23 cellular contexts compared by ENCODE assay signal in the genomic region with DNA sequence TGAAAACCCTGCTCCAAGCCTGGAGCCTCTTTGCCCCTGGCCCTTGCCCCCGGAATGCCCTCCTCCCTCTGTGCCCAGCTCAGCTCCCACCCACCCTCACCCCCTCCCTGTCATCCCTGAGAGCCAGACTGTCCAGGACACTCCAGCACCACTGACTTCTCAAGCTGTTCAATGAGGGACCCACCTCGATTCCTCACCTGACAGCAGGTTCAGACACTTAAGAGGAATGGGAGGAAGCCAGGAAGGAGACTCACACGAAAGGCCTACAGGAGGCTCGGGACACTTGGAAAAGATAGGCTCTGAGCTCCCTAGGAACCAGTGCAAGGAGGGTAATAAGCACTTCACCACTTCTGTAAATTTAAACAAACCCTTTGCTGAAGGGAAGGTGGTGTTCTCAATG. TPM values are rescaled to one million over a fixed set of nuclear protein-coding genes. Genes with fewer than 3 reads are reported as not detected.
"Had no signal": no experiment of that assay in that cellular context is flagged by ENCODE, and none has a peak within 500 bp of the region (broad histone marks: within the 10 kb centered on the region; RNA-seq: fewer than 3 reads in every experiment).

No MANE protein-coding gene starts in this region.

- ATAC-seq: esophagus mucosa; gastrocnemius medialis; left cardiac atrium; naive thymus-derived CD8-positive, alpha-beta T cell; right cardiac atrium had no signal

- H3K9me3 Mint-ChIP-seq: immature natural killer cell; naive thymus-derived CD8-positive, alpha-beta T cell had no signal

- H3K27me3 ChIP-seq: gastrocnemius medialis, transverse colon had no signal

- H3K4me3 Mint-ChIP-seq: immature natural killer cell; naive thymus-derived CD8-positive, alpha-beta T cell had no signal

- DNase-seq: dorsolateral prefrontal cortex; effector CD8-positive, alpha-beta T cell; gastrocnemius medialis; immature natural killer cell; left cardiac atrium; left ventricle myocardium inferior; naive thymus-derived CD8-positive, alpha-beta T cell; small intestine; stimulated activated CD4-positive, alpha-beta T cell treated with anti-CD3 and anti-CD28 coated beads, Interleukin-12 subunit alpha, Interleukin-12 subunit beta, amount 100 ng/mL, for 4 hours; stimulated activated naive CD4-positive, alpha-beta T cell; stomach; substantia nigra; transverse colon had no signal

- H3K36me3 Mint-ChIP-seq: immature natural killer cell; naive thymus-derived CD8-positive, alpha-beta T cell had no signal

- H3K9me3 ChIP-seq: gastrocnemius medialis, left ventricle myocardium inferior, stomach, thoracic aorta, transverse colon had no signal

- H3K27ac ChIP-seq: coronary artery, dorsolateral prefrontal cortex, gastrocnemius medialis, left ventricle myocardium inferior, stomach, thoracic aorta, transverse colon had no signal

- H3K4me3 ChIP-seq: coronary artery, dorsolateral prefrontal cortex, gastrocnemius medialis, left ventricle myocardium inferior, lung, stomach, thoracic aorta, transverse colon had no signal

- H3K4me1 ChIP-seq: gastrocnemius medialis, stomach had no signal

- H3K36me3 ChIP-seq: gastrocnemius medialis, left ventricle myocardium inferior, stomach, thoracic aorta, transverse colon had no signal

RNA-seq across cellular contexts. Expression of gene IGLL5, which starts 35.8 kb away (rescaled TPM):
- total RNA-seq: chondrocyte, fibroblast of villous mesenchyme, mesenteric fat pad, osteocyte had no signal
- polyA plus RNA-seq: keratinocyte, right cardiac atrium had no signal
